19 cellular contexts compared by ENCODE assay signal in genomic region chr17:79014158-79014758, GRCh38. TPM values are rescaled to one million over a fixed set of nuclear protein-coding genes. Genes with fewer than 3 reads are reported as not detected.
DNase-seq lines count a peak whose midpoint lies in the region; ATAC-seq, FAIRE-seq and TF ChIP-seq lines count a peak whose summit lies in the region.
"Had no signal": no experiment of that assay in that cellular context is flagged by ENCODE, and none has a peak within 500 bp of the region (broad histone marks: within the 10 kb centered on the region; RNA-seq: fewer than 3 reads in every experiment).

No MANE protein-coding gene starts in this region.

- no peaks in the 10 kb centered on the region for H3K27me3 ChIP-seq in K562 (ENCODE audit: control insufficient read depth in 2 of 2, insufficient read depth in 2 of 2, low read length in 2 of 2)

- FAIRE-seq in A549 (lab: Jason Lieb, UNC) (no peak), K562 (lab: Jason Lieb, UNC) (no peak)
- FAIRE-seq: GM12892, H54 had no signal

- POLR2A ChIA-PET in A549 (lab: Yijun Ruan, JAX), result no interaction called here
- POLR2A ChIA-PET in HEK293 (lab: Yijun Ruan, JAX), result no interaction called here
- POLR2A ChIA-PET in K562 (lab: Yijun Ruan, JAX), result interaction anchor here (0.6 kb wide), 1 partner anchor 275 kb away, joined by 3 read pairs; no protein-coding TSS in a partner anchor

- CTCF ChIA-PET in A549 (lab: Yijun Ruan, JAX), result interaction anchor here (1.1 to 14.8 kb wide), 7 partner anchors 18 to 379 kb away, joined by 4 to 376 read pairs (median 10); no protein-coding TSS in a partner anchor
- CTCF ChIA-PET in HEK293 (lab: Yijun Ruan, JAX), result interaction anchor here (0.6 to 11.1 kb wide), 6 partner anchors 12 to 379 kb away, joined by 3 to 122 read pairs (median 5); no protein-coding TSS in a partner anchor
- CTCF ChIA-PET in K562 (lab: Yijun Ruan, JAX; ENCODE audit: low intra/inter-chr PET ratio), result no interaction called here

- DNase-seq in A549 (ENCODE audit: low read depth in 1 of 2, low spot score in 1 of 2) (no peak), K562 (ENCODE audit: extremely low read depth in 1 of 4, low spot score in 3 of 4) (no peak), ureter (ENCODE audit: low spot score) (no peak)
- no peak for DNase-seq in stimulated activated naive CD4-positive, alpha-beta T cell treated with Interleukin-2 at 50 U/mL for 16 hours (lab: John Stamatoyannopoulos, UW)
- DNase-seq: 8988T; C1 segment of cervical spinal cord; Calu3; CD4-positive, alpha-beta memory T cell; COR-L47; DMS53; DMS79 treated with DMSO at 0.1 percent for 48 hours; GF-D8; GOT3 had no signal

- H3K79me2 ChIP-seq in K562 (ENCODE audit: control insufficient read depth, insufficient read depth, low read length), result peaks cover 3% of the 10 kb centered on the region

- no peaks in the 10 kb centered on the region for H4K20me1 ChIP-seq in K562 (replicated peaks; ENCODE audit: control insufficient read depth, insufficient read depth, low read length)

- TF ChIP-seq EP300 in A549 (IDR thresholded peaks at IDR 0.05) (no peak), K562 (IDR thresholded peaks at IDR 0.05; ENCODE audit: low read length) (no peak)

- H3K4me1 ChIP-seq in A549 (peaks cover 6% of the 10 kb centered on the region), HEK293 (ENCODE audit: control insufficient read depth, insufficient read depth, low read length) (peaks cover 4% of the 10 kb centered on the region), K562 (replicated peaks in 1 of 2; ENCODE audit: control insufficient read depth in 2 of 2, insufficient read depth in 2 of 2, low read length in 2 of 2) (peaks cover 6 to 20% of the 10 kb centered on the region in 2 experiments)

- WGBS in A549 (ENCODE audit: missing lambda C conversion rate), result 79% methylated on average over 2 of the region's 2 CpGs
- 45% methylated on average over 2 of the region's 2 CpGs for WGBS in K562 (ENCODE audit: insufficient coverage, low coverage, missing lambda C conversion rate)

- TF ChIP-seq CTCF in A549 (IDR thresholded peaks at IDR 0.05) (no peak), HEK293 (tag by site-specific recombination; IDR thresholded peaks at IDR 0.05) (no peak), K562 (IDR thresholded peaks at IDR 0.05 in 2 of 3, conservative IDR thresholded peaks at IDR 0.05 in 1 of 3; ENCODE audit: insufficient read depth in 2 of 3, low read depth in 1 of 3, low read length in 3 of 3) (no peak)

- H3K4me2 ChIP-seq in A549 (no peak overlapping the region), K562 (ENCODE audit: insufficient read depth, low read length) (no peak overlapping the region)

- H3K27ac ChIP-seq in A549, result no peak overlapping the region
- H3K27ac ChIP-seq in HEK293 (ENCODE audit: extremely low read depth, low read depth, low read length), result no peak overlapping the region
- no peak overlapping the region for H3K27ac ChIP-seq in K562 (ENCODE audit: extremely low read depth, low read depth, low read length)

- in situ Hi-C loops in K562 (cut with MboI), result no loop called here

- TF ChIP-seq POLR2A in A549 (IDR thresholded peaks at IDR 0.05; ENCODE audit: low read length), result no peak
- no peak for TF ChIP-seq POLR2A in K562 (conservative IDR thresholded peaks at IDR 0.05)

- H3K9me1 ChIP-seq in K562 (ENCODE audit: control insufficient read depth, insufficient read depth, low read length), result no peaks in the 10 kb centered on the region

- no peak overlapping the region for H3K9ac ChIP-seq in K562 (ENCODE audit: insufficient read depth in 1 of 2, low read depth in 2 of 2, low read length in 2 of 2)

- intact Hi-C loops in K562 (cut with micrococcal nuclease), result no loop called here

- no TSS peak for BruUV-seq in K562 (replicated peaks; lab: Mats Ljungman, UMichigan)

- H3K9me3 ChIP-seq in A549 (peaks cover 14% of the 10 kb centered on the region; the same call in 1 of the 3 replicates), HEK293 (ENCODE audit: control insufficient read depth, insufficient read depth, low read depth, low read length) (no peaks in the 10 kb centered on the region), K562 (replicated peaks; ENCODE audit: control insufficient read depth, insufficient read depth, low read depth, low read length) (no peaks in the 10 kb centered on the region)

- ATAC-seq in A549, result no peak
- ATAC-seq in K562, result no peak
- no peak for ATAC-seq in SK-N-SH treated with all-trans-retinoic acid at 6 μM for 48 hours

- H2AFZ ChIP-seq in K562 (ENCODE audit: low read depth, low read length), result no peak overlapping the region

- H3K4me3 ChIP-seq in A549 (no peak overlapping the region), HEK293 (ENCODE audit: low read depth, low read length) (no peak overlapping the region), K562 (no peak overlapping the region)
- H3K4me3 ChIP-seq: HAP-1 had no signal

- H3K36me3 ChIP-seq in HEK293 (ENCODE audit: control insufficient read depth in 2 of 2, insufficient read depth in 1 of 2, low read length in 2 of 2) (no peaks in the 10 kb centered on the region), K562 (ENCODE audit: control insufficient read depth, insufficient read depth, low read length) (no peaks in the 10 kb centered on the region)
- H3K36me3 ChIP-seq: HAP-1 had no signal

- TF ChIP-seq RAD21 in A549 (conservative IDR thresholded peaks at IDR 0.05 in 1 of 2, IDR thresholded peaks at IDR 0.05 in 1 of 2) (no peak), K562 (CRISPR knock-in tag; conservative IDR thresholded peaks at IDR 0.05 in 1 of 2, IDR thresholded peaks at IDR 0.05 in 1 of 2) (no peak)

RNA-seq across cellular contexts. Expression of gene CANT1, which starts 4.7 kb away (rescaled TPM):
- polyA plus RNA-seq in A549 (2011; rRNA removed) (65.5 and 70.0 TPM in 2 replicates), A549 (2017; fragmentation: RNase III; extraction: RNeasy Plus Mini Kit Qiagen cat#74134 plus additional on column Dnase treatment) (63.4 to 67.6 TPM (median 66.8 TPM) in 3 replicates), K562 (2011; rRNA removed) (22.5 and 27.2 TPM in 2 replicates), K562 (2014; fragmentation: Illumina TruSeq; extraction: Trizol) (25.8 and 29.2 TPM in 2 replicates), K562 (2014; fragmentation: Nextera tagmentation; extraction: Ambion mirVana) (1 to 10 TPM; 2.7 to 2.9 TPM), K562 (2014; rRNA removed) (24.9 and 25.2 TPM in 2 replicates)
- polyA plus RNA-seq in A549 (2012; cell fraction: cytosol; rRNA removed), result 73.1 and 91.1 TPM in 2 replicates
- 73.9 and 106 TPM in 2 replicates for polyA plus RNA-seq in A549 (2012; cell fraction: nucleus; rRNA removed)
- polyA minus RNA-seq in A549 (2011; rRNA and poly(A)+ RNA removed), result 66.6 and 67.2 TPM in 2 replicates
- total RNA-seq in K562 (2011; cell fraction: chromatin; rRNA removed; ENCODE audit: low replicate concordance), result 43.0 and 99.3 TPM in 2 replicates
- total RNA-seq in K562 (2011; cell fraction: nucleolus; rRNA removed), result 96.1 and 114 TPM in 2 replicates
- total RNA-seq in K562 (2011; cell fraction: nucleoplasm; rRNA removed), result 74.2 and 76.3 TPM in 2 replicates
- total RNA-seq in K562 (2014; rRNA removed) (25.7 and 30.6 TPM in 2 replicates), K562 (2014; rRNA removed; fragmentation: Illumina TruSeq; extraction: Trizol) (12.6 and 13.9 TPM in 2 replicates), K562 (2015; rRNA removed; fragmentation: Illumina TruSeq; extraction: Trizol) (21.6 and 23.9 TPM in 2 replicates), K562 (2021) (66.4 and 68.4 TPM in 2 replicates), ureter (53.7 TPM)
- polyA plus RNA-seq in K562 (2011; cell fraction: cytosol; rRNA removed), result 22.3 and 42.0 TPM in 2 replicates
- polyA plus RNA-seq in K562 (2011; cell fraction: nucleus; rRNA removed), result 19.9 and 27.7 TPM in 2 replicates
- 50.7 and 73.7 TPM in 2 replicates for polyA plus RNA-seq in K562 (2012)
- 26.4 and 26.9 TPM in 2 replicates for polyA minus RNA-seq in K562 (2011; rRNA and poly(A)+ RNA removed)
- polyA minus RNA-seq in K562 (2011; cell fraction: cytosol; rRNA and poly(A)+ RNA removed), result 29.2 and 54.9 TPM in 2 replicates
- polyA minus RNA-seq in K562 (2011; cell fraction: nucleus; rRNA and poly(A)+ RNA removed), result 12.3 and 17.8 TPM in 2 replicates

RNA-seq across cellular contexts. Expression of gene C1QTNF1, which starts 9.7 kb away (rescaled TPM):
- polyA plus RNA-seq in A549 (2011; rRNA removed) (10.2 and 13.2 TPM in 2 replicates), A549 (2017; fragmentation: RNase III; extraction: RNeasy Plus Mini Kit Qiagen cat#74134 plus additional on column Dnase treatment) (26.1 to 27.8 TPM (median 27.3 TPM) in 3 replicates), K562 (2011; rRNA removed) (not detected in 2 replicates), K562 (2014; fragmentation: Illumina TruSeq; extraction: Trizol) (not detected in 2 replicates), K562 (2014; fragmentation: Nextera tagmentation; extraction: Ambion mirVana) (not detected), K562 (2014; rRNA removed) (not detected in 2 replicates)
- polyA plus RNA-seq in A549 (2012; cell fraction: cytosol; rRNA removed), result 5.2 and 8.3 TPM in 2 replicates
- 15.4 and 16.1 TPM in 2 replicates for polyA plus RNA-seq in A549 (2012; cell fraction: nucleus; rRNA removed)
- polyA minus RNA-seq in A549 (2011; rRNA and poly(A)+ RNA removed), result 12.9 and 13.3 TPM in 2 replicates
- total RNA-seq in K562 (2011; cell fraction: chromatin; rRNA removed; ENCODE audit: low replicate concordance), result not detected in 2 replicates
- not detected in 2 replicates for total RNA-seq in K562 (2011; cell fraction: nucleolus; rRNA removed)
- not detected in 2 replicates for total RNA-seq in K562 (2011; cell fraction: nucleoplasm; rRNA removed)
- total RNA-seq in K562 (2014; rRNA removed) (not detected in 2 replicates), K562 (2014; rRNA removed; fragmentation: Illumina TruSeq; extraction: Trizol) (not detected in 2 replicates), K562 (2015; rRNA removed; fragmentation: Illumina TruSeq; extraction: Trizol) (not detected in 2 replicates), K562 (2021) (0.09 and 0.22 TPM in 2 replicates), ureter (108 TPM)
- not detected in 2 replicates for polyA plus RNA-seq in K562 (2011; cell fraction: cytosol; rRNA removed)
- polyA plus RNA-seq in K562 (2011; cell fraction: nucleus; rRNA removed), result not detected in 2 replicates
- polyA plus RNA-seq in K562 (2012), result not detected in 2 replicates
- polyA minus RNA-seq in K562 (2011; rRNA and poly(A)+ RNA removed), result not detected in 2 replicates
- polyA minus RNA-seq in K562 (2011; cell fraction: cytosol; rRNA and poly(A)+ RNA removed), result not detected in 2 replicates
- not detected in 2 replicates for polyA minus RNA-seq in K562 (2011; cell fraction: nucleus; rRNA and poly(A)+ RNA removed)
- total RNA-seq: CD4-positive, alpha-beta memory T cell; G401 had no signal
- polyA plus RNA-seq: CD4-positive, alpha-beta memory T cell had no signal

RNA-seq across cellular contexts. Expression of gene LGALS3BP, which starts 34.5 kb away (rescaled TPM):
- polyA plus RNA-seq in A549 (2011; rRNA removed), result 28.3 and 32.3 TPM in 2 replicates
- polyA plus RNA-seq in A549 (2012; cell fraction: cytosol; rRNA removed), result 21.3 and 28.5 TPM in 2 replicates
- polyA plus RNA-seq in A549 (2012; cell fraction: nucleus; rRNA removed), result 104 and 148 TPM in 2 replicates
- polyA plus RNA-seq in A549 (2017; fragmentation: RNase III; extraction: RNeasy Plus Mini Kit Qiagen cat#74134 plus additional on column Dnase treatment), result 59.5 to 66.1 TPM (median 60.0 TPM) in 3 replicates
- polyA minus RNA-seq in A549 (2011; rRNA and poly(A)+ RNA removed), result 34.3 and 41.5 TPM in 2 replicates
- total RNA-seq in K562 (2011; cell fraction: chromatin; rRNA removed; ENCODE audit: low replicate concordance), result 1.6 and 6.3 TPM in 2 replicates
- 7.7 and 7.8 TPM in 2 replicates for total RNA-seq in K562 (2011; cell fraction: nucleolus; rRNA removed)
- 4.3 and 5.4 TPM in 2 replicates for total RNA-seq in K562 (2011; cell fraction: nucleoplasm; rRNA removed)
- total RNA-seq in K562 (2014; rRNA removed), result 4.8 and 5.9 TPM in 2 replicates
- total RNA-seq in K562 (2014; rRNA removed; fragmentation: Illumina TruSeq; extraction: Trizol), result 0.73 and 1.4 TPM in 2 replicates
- 4.4 and 4.7 TPM in 2 replicates for total RNA-seq in K562 (2015; rRNA removed; fragmentation: Illumina TruSeq; extraction: Trizol)
- 5.3 and 8.7 TPM in 2 replicates for total RNA-seq in K562 (2021)
- polyA plus RNA-seq in K562 (2011; rRNA removed), result 0.68 and 2.4 TPM in 2 replicates
- 1.2 and 2.3 TPM in 2 replicates for polyA plus RNA-seq in K562 (2011; cell fraction: cytosol; rRNA removed)
- polyA plus RNA-seq in K562 (2011; cell fraction: nucleus; rRNA removed), result 3.9 and 8.1 TPM in 2 replicates
- polyA plus RNA-seq in K562 (2012), result 8.6 and 29.2 TPM in 2 replicates
- 3.8 and 4.2 TPM in 2 replicates for polyA plus RNA-seq in K562 (2014; fragmentation: Illumina TruSeq; extraction: Trizol)
- under 1 TPM; 0.39 to 0.59 TPM for polyA plus RNA-seq in K562 (2014; fragmentation: Nextera tagmentation; extraction: Ambion mirVana)
- 3.2 and 3.3 TPM in 2 replicates for polyA plus RNA-seq in K562 (2014; rRNA removed)
- 1.1 and 1.3 TPM in 2 replicates for polyA minus RNA-seq in K562 (2011; rRNA and poly(A)+ RNA removed)
- 4.7 and 6.4 TPM in 2 replicates for polyA minus RNA-seq in K562 (2011; cell fraction: cytosol; rRNA and poly(A)+ RNA removed)
- 1.4 and 2.8 TPM in 2 replicates for polyA minus RNA-seq in K562 (2011; cell fraction: nucleus; rRNA and poly(A)+ RNA removed)
- 393 TPM for total RNA-seq in ureter

Comparison
In these comparisons a context has a peak if more than half of its experiments do, and no peak if none do; other contexts are left out.
1. RNA of gene C1QTNF1, which starts 9.7 kb away (total RNA-seq): 108 TPM in ureter (single experiment); 0.09 to 0.22 TPM in K562; every median in the first group is over 10 times any median in the second.
2. RNA of gene LGALS3BP, which starts 34.5 kb away (total RNA-seq): 393 TPM in ureter (single experiment); 0.73 to 8.7 TPM in K562; every median in the first group is over 10 times any median in the second.